In genomic region chr13:49922301-49922700, GRCh38 we compare ENCODE assay signal across 38 cellular contexts.
"Had no signal": no experiment of that assay in that cellular context is flagged by ENCODE, and none has a peak within 500 bp of the region (broad histone marks: within the 10 kb centered on the region; RNA-seq: fewer than 3 reads in every experiment).

No MANE protein-coding gene starts in this region.

- H3K4me3 Mint-ChIP-seq: activated naive CD4-positive, alpha-beta T cell treated with anti-CD3 and anti-CD28 coated beads for 36 hours; activated naive CD4-positive, alpha-beta T cell treated with anti-CD3 and anti-CD28 coated beads, Interleukin-2, amount 10 ng/mL, durations not matched to agents 7 days and 5 days; activated naive CD4-positive, alpha-beta T cell treated with anti-CD3 and anti-CD28 coated beads, Interleukin-2, amount 50 U/mL, for 24 hours; activated naive CD8-positive, alpha-beta T cell; activated naive CD8-positive, alpha-beta T cell treated with anti-CD3 and anti-CD28 coated beads for 36 hours; activated naive CD8-positive, alpha-beta T cell treated with anti-CD3 and anti-CD28 coated beads, Interleukin-2, amount 10 ng/mL, durations not matched to agents 7 days and 5 days; activated naive CD8-positive, alpha-beta T cell treated with anti-CD3 and anti-CD28 coated beads, Interleukin-2, amount 50 U/mL, for 24 hours; activated T-cell treated with anti-CD3 and anti-CD28 coated beads, Interleukin-2, amount 50 U/mL, for 24 hours; activated T-cell treated with anti-CD3 and anti-CD28 coated beads, Interleukin-2, amount 50 U/mL, for 4 hours; activated T-cell treated with anti-CD3 and anti-CD28 coated beads, Interleukin-2, amount 50 U/mL, for 72 hours; activated T-helper 1 cell treated with anti-CD3 and anti-CD28 coated beads, Interleukin-12 subunit alpha, Interleukin-12 subunit beta, Interleukin-2, Interleukin-4 antibody, amounts not matched to agents 30 ng/mL and 10 ng/mL and 1 ng/mL, durations not matched to agents 14 hours and 24 hours and 36 hours; activated T-helper 17 cell treated with anti-CD3 and anti-CD28 coated beads, Interleukin-2, amount 50 U/mL, for 72 hours; brain; central memory CD8-positive, alpha-beta T cell had no signal

- H3K4me1 Mint-ChIP-seq: activated naive CD4-positive, alpha-beta T cell treated with anti-CD3 and anti-CD28 coated beads, Interleukin-2, amount 10 ng/mL, durations not matched to agents 7 days and 5 days; activated naive CD4-positive, alpha-beta T cell treated with anti-CD3 and anti-CD28 coated beads, Interleukin-2, amount 50 U/mL, for 24 hours; activated naive CD8-positive, alpha-beta T cell treated with anti-CD3 and anti-CD28 coated beads for 36 hours; activated naive CD8-positive, alpha-beta T cell treated with anti-CD3 and anti-CD28 coated beads, Interleukin-2, amount 50 U/mL, for 24 hours; activated T-helper 17 cell treated with anti-CD3 and anti-CD28 coated beads, Interleukin-2, amount 50 U/mL, for 72 hours; brain; central memory CD8-positive, alpha-beta T cell had no signal

- H3K27ac ChIP-seq: adrenal gland, ascending aorta, body of pancreas, brain microvascular endothelial cell, breast epithelium, cardiac muscle cell had no signal

- H3K4me3 ChIP-seq: adrenal gland, ascending aorta, body of pancreas, breast epithelium, cardiac muscle cell had no signal

- H3K4me1 ChIP-seq: adrenal gland, ascending aorta, body of pancreas, breast epithelium had no signal

- DNase-seq: activated effector memory CD4-positive, alpha-beta T cell treated with anti-CD3 and anti-CD28 coated beads, Interleukin-2, amount 50 U/mL, for 16 hours; activated effector memory CD4-positive, alpha-beta T cell treated with Interleukin-2 at 50 U/mL for 16 hours; activated gamma-delta T cell; activated gamma-delta T cell treated with Interleukin-2 at 50 U/mL for 16 hours; activated naive CD4-positive, alpha-beta T cell; activated naive CD4-positive, alpha-beta T cell treated with anti-CD3 and anti-CD28 coated beads for 36 hours; activated naive CD4-positive, alpha-beta T cell treated with anti-CD3 and anti-CD28 coated beads, Interleukin-2, amount 10 ng/mL, durations not matched to agents 7 days and 5 days; activated naive CD4-positive, alpha-beta T cell treated with anti-CD3 and anti-CD28 coated beads, Interleukin-2, amount 50 U/mL, for 16 hours; activated naive CD4-positive, alpha-beta T cell treated with Interleukin-2 at 50 U/mL for 16 hours; activated naive CD8-positive, alpha-beta T cell treated with anti-CD3 and anti-CD28 coated beads for 36 hours; activated naive CD8-positive, alpha-beta T cell treated with anti-CD3 and anti-CD28 coated beads, Interleukin-2, amount 10 ng/mL, durations not matched to agents 7 days and 5 days; activated naive CD8-positive, alpha-beta T cell treated with anti-CD3 and anti-CD28 coated beads, Interleukin-2, amount 50 U/mL, for 24 hours; activated T-cell treated with anti-CD3 and anti-CD28 coated beads, Interleukin-2, amount 50 U/mL, for 1 hour; activated T-cell treated with anti-CD3 and anti-CD28 coated beads, Interleukin-2, amount 50 U/mL, for 24 hours; activated T-cell treated with anti-CD3 and anti-CD28 coated beads, Interleukin-2, amount 50 U/mL, for 4 hours; activated T-cell treated with anti-CD3 and anti-CD28 coated beads, Interleukin-2, amount 50 U/mL, for 48 hours; activated T-cell treated with anti-CD3 and anti-CD28 coated beads, Interleukin-2, amount 50 U/mL, for 72 hours; adrenal gland; amniotic stem cell; amygdala; anterior cingulate cortex; body of pancreas; brain microvascular endothelial cell; caudate nucleus; central memory CD4-positive, alpha-beta T cell; cerebellar nuclear complex had no signal

- H3K27me3 Mint-ChIP-seq: activated naive CD4-positive, alpha-beta T cell treated with anti-CD3 and anti-CD28 coated beads, Interleukin-2, amount 10 ng/mL, durations not matched to agents 7 days and 5 days; activated naive CD4-positive, alpha-beta T cell treated with anti-CD3 and anti-CD28 coated beads, Interleukin-2, amount 50 U/mL, for 24 hours; activated naive CD8-positive, alpha-beta T cell; activated naive CD8-positive, alpha-beta T cell treated with anti-CD3 and anti-CD28 coated beads for 36 hours; activated naive CD8-positive, alpha-beta T cell treated with anti-CD3 and anti-CD28 coated beads, Interleukin-2, amount 10 ng/mL, durations not matched to agents 7 days and 5 days; activated naive CD8-positive, alpha-beta T cell treated with anti-CD3 and anti-CD28 coated beads, Interleukin-2, amount 50 U/mL, for 24 hours; activated T-cell treated with anti-CD3 and anti-CD28 coated beads, Interleukin-2, amount 50 U/mL, for 24 hours; activated T-helper 17 cell treated with anti-CD3 and anti-CD28 coated beads, Interleukin-2, amount 50 U/mL, for 72 hours; brain; central memory CD8-positive, alpha-beta T cell had no signal

- ATAC-seq: activated naive CD4-positive, alpha-beta T cell treated with anti-CD3 and anti-CD28 coated beads, Interleukin-2, amount 50 U/mL, for 72 hours; activated naive CD8-positive, alpha-beta T cell treated with anti-CD3 and anti-CD28 coated beads, Interleukin-2, amount 50 U/mL, for 24 hours; activated T-cell treated with anti-CD3 and anti-CD28 coated beads, Interleukin-2, amount 50 U/mL, for 4 hours; activated T-cell treated with anti-CD3 and anti-CD28 coated beads, Interleukin-2, amount 50 U/mL, for 72 hours; activated T-helper 17 cell treated with anti-CD3 and anti-CD28 coated beads, Interleukin-2, amount 50 U/mL, for 72 hours; body of pancreas had no signal

- FAIRE-seq: bronchial epithelial cell had no signal

- H3K9me3 Mint-ChIP-seq: activated naive CD4-positive, alpha-beta T cell treated with anti-CD3 and anti-CD28 coated beads, Interleukin-2, amount 50 U/mL, for 24 hours; brain; central memory CD8-positive, alpha-beta T cell had no signal

- H3K9me3 ChIP-seq: adrenal gland, ascending aorta, body of pancreas, breast epithelium had no signal

- H3K27me3 ChIP-seq: adrenal gland, ascending aorta, body of pancreas, brain microvascular endothelial cell, breast epithelium, cardiac muscle cell had no signal

- H3K27ac Mint-ChIP-seq: activated naive CD4-positive, alpha-beta T cell treated with anti-CD3 and anti-CD28 coated beads for 36 hours; activated naive CD4-positive, alpha-beta T cell treated with anti-CD3 and anti-CD28 coated beads, Interleukin-2, amount 10 ng/mL, durations not matched to agents 7 days and 5 days; activated naive CD4-positive, alpha-beta T cell treated with anti-CD3 and anti-CD28 coated beads, Interleukin-2, amount 50 U/mL, for 24 hours; activated naive CD4-positive, alpha-beta T cell treated with anti-CD3 and anti-CD28 coated beads, Interleukin-2, amount 50 U/mL, for 72 hours; activated naive CD8-positive, alpha-beta T cell; activated naive CD8-positive, alpha-beta T cell treated with anti-CD3 and anti-CD28 coated beads for 36 hours; activated naive CD8-positive, alpha-beta T cell treated with anti-CD3 and anti-CD28 coated beads, Interleukin-2, amount 10 ng/mL, durations not matched to agents 7 days and 5 days; activated naive CD8-positive, alpha-beta T cell treated with anti-CD3 and anti-CD28 coated beads, Interleukin-2, amount 50 U/mL, for 24 hours; activated T-cell treated with anti-CD3 and anti-CD28 coated beads, Interleukin-2, amount 50 U/mL, for 24 hours; activated T-cell treated with anti-CD3 and anti-CD28 coated beads, Interleukin-2, amount 50 U/mL, for 72 hours; activated T-helper 1 cell treated with anti-CD3 and anti-CD28 coated beads, Interleukin-12 subunit alpha, Interleukin-12 subunit beta, Interleukin-2, Interleukin-4 antibody, amounts not matched to agents 30 ng/mL and 10 ng/mL and 1 ng/mL, durations not matched to agents 14 hours and 24 hours and 36 hours; activated T-helper 17 cell treated with anti-CD3 and anti-CD28 coated beads, Interleukin-2, amount 50 U/mL, for 72 hours; activated T-helper 2 cell treated with anti-CD3 and anti-CD28 coated beads, Interferon-gamma antibody, Interleukin-2, Interleukin-4, amounts not matched to agents 10 μg/mL and 5 μg/mL and 100 μg/mL, durations not matched to agents 14 hours and 24 hours and 36 hours; brain had no signal
